In genomic region chr2:83368916-83369315, GRCh38 we compare ENCODE assay signal across 30 cellular contexts.
DNase-seq lines count a peak whose midpoint lies in the region; FAIRE-seq and TF ChIP-seq lines count a peak whose summit lies in the region.
"Had no signal": no experiment of that assay in that cellular context is flagged by ENCODE, and none has a peak within 500 bp of the region (broad histone marks: within the 10 kb centered on the region; RNA-seq: fewer than 3 reads in every experiment).

No MANE protein-coding gene starts in this region.

- FAIRE-seq in HTR-8/SVneo (lab: Jason Lieb, UNC) = no peak
- FAIRE-seq: keratinocyte, RCC 7860 had no signal

- TF ChIP-seq CTCF in AG10803 (conservative IDR thresholded peaks at IDR 0.05; ENCODE audit: low read length) (no peak), foreskin fibroblast (IDR thresholded peaks at IDR 0.05; ENCODE audit: low read depth, low read length) (no peak)

- H3K4me3 ChIP-seq in AG10803 (ENCODE audit: low read length) (no peak overlapping the region), foreskin fibroblast (ENCODE audit: low read depth in 1 of 2, low read length in 2 of 2) (no peak overlapping the region)
- H3K4me3 ChIP-seq: BLaER1, cardiac muscle cell, colonic mucosa, heart right ventricle, right lobe of liver, SJSA1, transverse colon had no signal

- peak; percentile 64 for DNase-seq in AG10803 (ENCODE audit: low read depth)
- peak; percentile 11 for DNase-seq in HTR-8/SVneo (ENCODE audit: insufficient read length, low spot score)
- DNase-seq in astrocyte of the hippocampus (ENCODE audit: low read depth, low spot score) = peak; percentile 34
- DNase-seq in foreskin fibroblast = peak; percentile 33 to 56
- DNase-seq in kidney tubule cell (ENCODE audit: low spot score) = no peak
- DNase-seq in stimulated activated CD4-positive, alpha-beta T cell treated with anti-CD3 and anti-CD28 coated beads, Interleukin-2, amount 100 ng/mL, for 48 hours = no peak
- DNase-seq in 8988T = no peak
- DNase-seq in T1000 (lab: John Stamatoyannopoulos, UW) = no peak
- DNase-seq: activated CD4-positive, alpha-beta T cell treated with anti-CD3 and anti-CD28 coated beads for 4 hours; activated T-cell treated with anti-CD3 and anti-CD28 coated beads for 4 hours; amygdala; colonic mucosa; DMS153; effector CD8-positive, alpha-beta T cell; foreskin melanocyte; GOT3; heart right ventricle; KG1; left ventricle myocardium superior; naive B cell; NCI-H345; NCI-H748 treated with DMSO at 0.1 percent for 48 hours; transverse colon; WERI-Rb-1 had no signal

Comparison
In these comparisons a context has a peak if more than half of its experiments do, and no peak if none do; other contexts are left out.
1. DNase-seq: peak in AG10803 (single experiment), HTR-8/SVneo (single experiment), astrocyte of the hippocampus (single experiment) and foreskin fibroblast (2 of 2); none in kidney tubule cell (single experiment), stimulated activated CD4-positive, alpha-beta T cell treated with anti-CD3 and anti-CD28 coated beads, Interleukin-2, amount 100 ng/mL, for 48 hours (0 of 2), 8988T (single experiment) and T1000 (single experiment).